ENCODE assay signal across 8 cellular contexts in the genomic region with DNA sequence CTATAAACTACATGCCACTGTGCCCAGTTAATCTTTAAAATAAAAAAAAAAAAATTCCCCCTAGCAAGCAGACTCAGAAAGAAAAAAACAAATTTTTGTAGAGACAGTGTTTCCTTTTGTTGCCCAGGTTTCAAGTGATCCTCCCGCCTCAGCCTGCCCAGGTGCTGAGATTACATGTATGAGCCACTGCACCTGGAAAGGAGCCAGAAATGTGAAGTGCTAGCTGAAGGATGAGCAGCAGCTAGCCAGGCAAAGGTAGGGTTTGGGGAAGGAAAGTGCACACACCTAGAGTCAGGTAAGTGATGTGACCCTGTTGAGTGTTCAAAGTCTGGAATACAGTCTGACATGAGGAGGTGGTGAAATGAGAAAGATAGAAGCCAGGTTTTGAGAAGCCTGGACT. TPM values are rescaled to one million over a fixed set of nuclear protein-coding genes. Genes with fewer than 3 reads are reported as not detected.
DNase-seq lines count a peak whose midpoint lies in the region; ATAC-seq and TF ChIP-seq lines count a peak whose summit lies in the region.

No MANE protein-coding gene starts in this region.

- peaks cover 0 to 16% (median 0%) of the 10 kb centered on the region in 3 donors for H3K36me3 Mint-ChIP-seq in naive thymus-derived CD8-positive, alpha-beta T cell

- H3K27me3 ChIP-seq in adrenal gland (no peaks in the 10 kb centered on the region), ovary (no peaks in the 10 kb centered on the region), esophagus muscularis mucosa (no peaks in the 10 kb centered on the region)

- WGBS in adrenal gland, 4 donors: 89 to 91% (median 90%) methylated on average over 1 of the region's 1 CpG
- WGBS in ovary, 3 donors: 88 to 92% (median 89%) methylated on average over 1 of the region's 1 CpG
- WGBS in esophagus muscularis mucosa: 69% methylated on average over 1 of the region's 1 CpG

- H3K27ac ChIP-seq in adrenal gland: no peak overlapping the region
- no peak overlapping the region for H3K27ac ChIP-seq in ovary
- no peak overlapping the region for H3K27ac ChIP-seq in esophagus muscularis mucosa (replicated peaks in 1 of 4)

- TF ChIP-seq POLR2A in adrenal gland (IDR thresholded peaks at IDR 0.05) (no peak), ovary (IDR thresholded peaks at IDR 0.05) (no peak), esophagus muscularis mucosa (IDR thresholded peaks at IDR 0.05; ENCODE audit: low read depth) (no peak)

- peak overlapping the region in 1 of 4 donors; percentile 72 for H3K4me3 ChIP-seq in adrenal gland
- no peak overlapping the region for H3K4me3 ChIP-seq in ovary
- no peak overlapping the region for H3K4me3 ChIP-seq in esophagus muscularis mucosa

- ATAC-seq in naive thymus-derived CD8-positive, alpha-beta T cell: no peak

- TF ChIP-seq EP300 in ovary (IDR thresholded peaks at IDR 0.05): no peak
- TF ChIP-seq EP300 in esophagus muscularis mucosa (IDR thresholded peaks at IDR 0.05): no peak

- H3K4me1 Mint-ChIP-seq in naive thymus-derived CD8-positive, alpha-beta T cell: peaks cover 8 to 29% (median 23%) of the 10 kb centered on the region in 4 donors

- H3K4me1 ChIP-seq in adrenal gland (replicated peaks in 1 of 2) (peaks cover 18 to 22% of the 10 kb centered on the region in 2 donors), ovary (ENCODE audit: insufficient read depth) (peaks cover 1% of the 10 kb centered on the region), esophagus muscularis mucosa (peaks cover 15 to 29% (median 22%) of the 10 kb centered on the region in 4 donors)

- peak; percentile 92 for DNase-seq in DMS79 treated with DMSO at 0.1 percent for 48 hours (lab: John Stamatoyannopoulos, UW)
- peak; percentile 90 for DNase-seq in NCI-H1105 treated with DMSO at 0.1 percent for 48 hours (lab: John Stamatoyannopoulos, UW)
- peak in 5 of 7 donors; percentile 11 to 61 (median 28) for DNase-seq in adrenal gland
- no peak for DNase-seq in naive thymus-derived CD8-positive, alpha-beta T cell
- DNase-seq in globus pallidus (ENCODE audit: low spot score): no peak
- DNase-seq in ovary: no peak
- DNase-seq in esophagus muscularis mucosa (ENCODE audit: extremely low spot score): no peak
- DNase-seq in middle frontal gyrus (ENCODE audit: extremely low spot score, low spot score): no peak

- H3K27me3 Mint-ChIP-seq in naive thymus-derived CD8-positive, alpha-beta T cell: no peaks in the 10 kb centered on the region

- H3K36me3 ChIP-seq in adrenal gland (replicated peaks in 1 of 2) (peaks cover 0 to 8% of the 10 kb centered on the region in 2 donors), ovary (no peaks in the 10 kb centered on the region), esophagus muscularis mucosa (peaks cover 0 to 29% (median 9%) of the 10 kb centered on the region in 4 donors)

- TF ChIP-seq CTCF in adrenal gland (IDR thresholded peaks at IDR 0.05): no peak
- no peak for TF ChIP-seq CTCF in ovary (IDR thresholded peaks at IDR 0.05)
- no peak for TF ChIP-seq CTCF in esophagus muscularis mucosa (IDR thresholded peaks at IDR 0.05)

- peak overlapping the region in 7 of 10 donors; percentile 5 to 96 (median 46) for H3K4me3 Mint-ChIP-seq in naive thymus-derived CD8-positive, alpha-beta T cell

- POLR2A ChIA-PET in naive thymus-derived CD8-positive, alpha-beta T cell (lab: Charles Lee): no interaction called here

- H3K9me3 ChIP-seq in adrenal gland (replicated peaks in 1 of 3): no peaks in the 10 kb centered on the region
- no peaks in the 10 kb centered on the region for H3K9me3 ChIP-seq in ovary
- H3K9me3 ChIP-seq in esophagus muscularis mucosa: no peaks in the 10 kb centered on the region

- peak overlapping the region in 4 of 10 donors; percentile 19 to 89 (median 47) for H3K27ac Mint-ChIP-seq in naive thymus-derived CD8-positive, alpha-beta T cell

- peaks cover 0 to 2% (median 0%) of the 10 kb centered on the region in 9 donors for H3K9me3 Mint-ChIP-seq in naive thymus-derived CD8-positive, alpha-beta T cell

- intact Hi-C loops in adrenal gland (cut with DNase I): no loop called here
- intact Hi-C loops in ovary (cut with DNase I): no loop called here
- intact Hi-C loops in esophagus muscularis mucosa (cut with DNase I): no loop called here

RNA-seq across cellular contexts. Expression of a gene that starts 1.7 kb away (rescaled TPM):
- total RNA-seq in adrenal gland: 100 to 1,000 TPM in 7 of 8 donors, 10 to 100 TPM in 1; 85.6 to 157 (median 119) TPM
- 100 to 1,000 TPM in 2 of 3 donors, 10 to 100 TPM in 1; 87.9 to 199 (median 165) TPM for polyA plus RNA-seq in adrenal gland
- 10 to 100 TPM; 74.8 to 78.0 TPM for total RNA-seq in naive thymus-derived CD8-positive, alpha-beta T cell
- 10 to 100 TPM; 82.8 to 96.3 (median 85.5) TPM for polyA plus RNA-seq in naive thymus-derived CD8-positive, alpha-beta T cell
- 100 to 1,000 TPM in 2 of 7 donors, 10 to 100 TPM in 5; 39.8 to 119 (median 88.3) TPM for total RNA-seq in ovary
- 10 to 100 TPM; 75.4 to 99.0 TPM for polyA plus RNA-seq in ovary
- 10 to 100 TPM; 45.6 to 64.0 (median 51.0) TPM for total RNA-seq in esophagus muscularis mucosa

RNA-seq across cellular contexts. Expression of a gene that starts 30.6 kb away (rescaled TPM):
- total RNA-seq in adrenal gland: 100 to 1,000 TPM; 343 to 519 (median 442) TPM
- polyA plus RNA-seq in adrenal gland: 100 to 1,000 TPM; 404 to 695 (median 559) TPM
- total RNA-seq in naive thymus-derived CD8-positive, alpha-beta T cell: 100 to 1,000 TPM; 115 to 129 TPM
- polyA plus RNA-seq in naive thymus-derived CD8-positive, alpha-beta T cell: 100 to 1,000 TPM; 174 to 214 (median 205) TPM
- 100 to 1,000 TPM; 127 to 332 (median 250) TPM for total RNA-seq in ovary
- polyA plus RNA-seq in ovary: 100 to 1,000 TPM; 291 to 461 TPM
- 100 to 1,000 TPM; 244 to 349 (median 321) TPM for total RNA-seq in esophagus muscularis mucosa

RNA-seq across cellular contexts. Expression of a gene that starts 31.5 kb away (rescaled TPM):
- total RNA-seq in adrenal gland: 10 to 100 TPM; 32.3 to 64.6 (median 48.0) TPM
- polyA plus RNA-seq in adrenal gland: 100 to 1,000 TPM in 2 of 3 donors, 10 to 100 TPM in 1; 59.8 to 181 (median 136) TPM
- total RNA-seq in naive thymus-derived CD8-positive, alpha-beta T cell: 10 to 100 TPM; 72.7 to 73.2 TPM
- polyA plus RNA-seq in naive thymus-derived CD8-positive, alpha-beta T cell: 10 to 100 TPM; 72.5 to 89.3 (median 84.0) TPM
- 100 to 1,000 TPM in 2 of 7 donors, 10 to 100 TPM in 5; 60.4 to 114 (median 76.3) TPM for total RNA-seq in ovary
- polyA plus RNA-seq in ovary: 100 to 1,000 TPM in 1 of 2 donors, 10 to 100 TPM in 1; 92.6 to 122 TPM
- 10 to 100 TPM; 51.4 to 60.6 (median 53.5) TPM for total RNA-seq in esophagus muscularis mucosa

RNA-seq across cellular contexts. Expression of a gene that starts 52.2 kb away (rescaled TPM):
- total RNA-seq in adrenal gland (10 to 100 TPM in 4 of 8 donors, 1 to 10 TPM in 4; 2.3 to 12.7 (median 9.6) TPM), ovary (1 to 10 TPM; 3.1 to 9.9 (median 6.7) TPM), esophagus muscularis mucosa (1 to 10 TPM; 1.3 to 4.6 (median 3.3) TPM)
- polyA plus RNA-seq in adrenal gland (10 to 100 TPM in 1 of 3 donors, 1 to 10 TPM in 2; 2.3 to 10.3 (median 3.1) TPM), ovary (1 to 10 TPM; 2.2 to 4.8 TPM)
- 1 to 10 TPM; 4.8 to 5.5 TPM for total RNA-seq in naive thymus-derived CD8-positive, alpha-beta T cell
- 1 to 10 TPM in 1 of 3 donors, under 1 TPM in 2; 0.12 to 1.6 (median 0.82) TPM for polyA plus RNA-seq in naive thymus-derived CD8-positive, alpha-beta T cell

RNA-seq across cellular contexts. Expression of a gene that starts 52.4 kb away (rescaled TPM):
- total RNA-seq in adrenal gland (1 to 10 TPM in 5 of 8 donors, under 1 TPM in 3; 0.24 to 8.9 (median 1.3) TPM), ovary (1 to 10 TPM; 1.1 to 5.5 (median 2.3) TPM), esophagus muscularis mucosa (1 to 10 TPM in 2 of 4 donors, under 1 TPM in 2; 0.50 to 1.3 (median 0.98) TPM)
- polyA plus RNA-seq in adrenal gland (1 to 10 TPM in 2 of 3 donors, under 1 TPM in 1; 0.48 to 9.2 (median 4.0) TPM), ovary (1 to 10 TPM; 1.7 to 3.6 TPM)
- total RNA-seq in naive thymus-derived CD8-positive, alpha-beta T cell: 10 to 100 TPM; 13.3 to 16.0 TPM
- polyA plus RNA-seq in naive thymus-derived CD8-positive, alpha-beta T cell: 10 to 100 TPM in 1 of 3 donors, 1 to 10 TPM in 2; 4.1 to 10.0 (median 5.0) TPM

Comparison
In these comparisons a context has a peak if more than half of its experiments do, and no peak if none do; other contexts are left out.
1. DNase-seq: peak in DMS79 treated with DMSO at 0.1 percent for 48 hours (single experiment), NCI-H1105 treated with DMSO at 0.1 percent for 48 hours (single experiment) and adrenal gland (5 of 7); none in naive thymus-derived CD8-positive, alpha-beta T cell (0 of 10), globus pallidus (single experiment), ovary (0 of 5), esophagus muscularis mucosa (single experiment) and middle frontal gyrus (single experiment).